ENCODE assay signal across 1 cellular context in the genomic region with DNA sequence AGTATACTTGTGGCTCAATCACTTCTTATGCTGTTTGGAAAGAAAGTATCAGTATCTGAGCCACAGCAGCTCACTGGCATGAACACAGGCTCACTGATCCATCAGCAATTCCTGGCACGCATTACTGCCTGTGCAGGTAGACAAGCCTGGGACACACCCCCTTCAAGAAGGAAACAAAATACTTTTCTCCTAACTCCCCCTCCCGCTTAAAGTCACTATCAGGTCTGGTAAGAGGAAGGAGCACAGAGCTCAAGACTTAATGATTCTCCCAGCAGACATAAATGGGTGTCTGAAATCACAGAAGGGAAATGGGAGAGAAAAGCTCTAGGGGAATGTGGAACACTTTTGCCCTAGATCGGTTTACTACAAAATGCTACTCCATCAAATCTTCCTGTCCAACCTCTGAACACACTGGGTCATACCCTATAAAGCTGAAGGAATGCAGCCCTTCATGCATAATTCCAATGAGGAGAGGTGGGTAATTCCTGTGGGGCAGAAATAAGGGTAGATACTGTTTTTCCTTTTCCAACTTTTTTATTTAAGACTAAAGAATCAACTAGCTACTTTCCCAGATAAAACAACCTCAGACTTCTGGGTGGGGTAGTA.
TF ChIP-seq lines count a peak whose summit lies in the region.

A gene (minus strand): TSS at position 95 of the 606 bp plus-strand sequence. CDS start 13,271 bp downstream, outside the sequence.

TF ChIP-seq in HEK293, 187 proteins besides CTCF, POLR2A, EP300 and RAD21 (continued from another document):
- TF ChIP-seq, protein P1, sequence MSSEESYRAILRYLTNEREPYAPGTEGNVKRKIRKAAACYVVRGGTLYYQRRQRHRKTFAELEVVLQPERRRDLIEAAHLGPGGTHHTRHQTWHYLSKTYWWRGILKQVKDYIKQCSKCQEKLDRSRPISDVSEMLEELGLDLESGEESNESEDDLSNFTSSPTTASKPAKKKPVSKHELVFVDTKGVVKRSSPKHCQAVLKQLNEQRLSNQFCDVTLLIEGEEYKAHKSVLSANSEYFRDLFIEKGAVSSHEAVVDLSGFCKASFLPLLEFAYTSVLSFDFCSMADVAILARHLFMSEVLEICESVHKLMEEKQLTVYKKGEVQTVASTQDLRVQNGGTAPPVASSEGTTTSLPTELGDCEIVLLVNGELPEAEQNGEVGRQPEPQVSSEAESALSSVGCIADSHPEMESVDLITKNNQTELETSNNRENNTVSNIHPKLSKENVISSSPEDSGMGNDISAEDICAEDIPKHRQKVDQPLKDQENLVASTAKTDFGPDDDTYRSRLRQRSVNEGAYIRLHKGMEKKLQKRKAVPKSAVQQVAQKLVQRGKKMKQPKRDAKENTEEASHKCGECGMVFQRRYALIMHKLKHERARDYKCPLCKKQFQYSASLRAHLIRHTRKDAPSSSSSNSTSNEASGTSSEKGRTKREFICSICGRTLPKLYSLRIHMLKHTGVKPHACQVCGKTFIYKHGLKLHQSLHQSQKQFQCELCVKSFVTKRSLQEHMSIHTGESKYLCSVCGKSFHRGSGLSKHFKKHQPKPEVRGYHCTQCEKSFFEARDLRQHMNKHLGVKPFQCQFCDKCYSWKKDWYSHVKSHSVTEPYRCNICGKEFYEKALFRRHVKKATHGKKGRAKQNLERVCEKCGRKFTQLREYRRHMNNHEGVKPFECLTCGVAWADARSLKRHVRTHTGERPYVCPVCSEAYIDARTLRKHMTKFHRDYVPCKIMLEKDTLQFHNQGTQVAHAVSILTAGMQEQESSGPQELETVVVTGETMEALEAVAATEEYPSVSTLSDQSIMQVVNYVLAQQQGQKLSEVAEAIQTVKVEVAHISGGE (tag by site-specific recombination; conservative IDR thresholded peaks at IDR 0.05; ENCODE audit: low read depth) = no peak
- TF ChIP-seq ZNF223 (tag by site-specific recombination; IDR thresholded peaks at IDR 0.05) = no peak
- TF ChIP-seq, protein P2, sequence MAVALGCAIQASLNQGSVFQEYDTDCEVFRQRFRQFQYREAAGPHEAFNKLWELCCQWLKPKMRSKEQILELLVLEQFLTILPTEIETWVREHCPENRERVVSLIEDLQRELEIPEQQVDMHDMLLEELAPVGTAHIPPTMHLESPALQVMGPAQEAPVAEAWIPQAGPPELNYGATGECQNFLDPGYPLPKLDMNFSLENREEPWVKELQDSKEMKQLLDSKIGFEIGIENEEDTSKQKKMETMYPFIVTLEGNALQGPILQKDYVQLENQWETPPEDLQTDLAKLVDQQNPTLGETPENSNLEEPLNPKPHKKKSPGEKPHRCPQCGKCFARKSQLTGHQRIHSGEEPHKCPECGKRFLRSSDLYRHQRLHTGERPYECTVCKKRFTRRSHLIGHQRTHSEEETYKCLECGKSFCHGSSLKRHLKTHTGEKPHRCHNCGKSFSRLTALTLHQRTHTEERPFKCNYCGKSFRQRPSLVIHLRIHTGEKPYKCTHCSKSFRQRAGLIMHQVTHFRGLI (tag by site-specific recombination; IDR thresholded peaks at IDR 0.05) = no peak
- TF ChIP-seq ZBTB17 (tag by site-specific recombination; IDR thresholded peaks at IDR 0.05) = peak; percentile 44; the same call in 1 of the 2 replicates
- TF ChIP-seq ZNF558 (tag by site-specific recombination; IDR thresholded peaks at IDR 0.05) = no peak
